ENCODE assay signal across 1 cellular context in genomic region chr12:88994537-88994936, GRCh38.
TF ChIP-seq lines count a peak whose summit lies in the region.

No MANE protein-coding gene starts in this region.

TF ChIP-seq in IMR-90, 13 proteins besides CTCF, POLR2A, EP300 and RAD21:
- no peak for TF ChIP-seq CEBPB (IDR thresholded peaks at IDR 0.05; ENCODE audit: low read depth, low read length)
